16 cellular contexts compared by ENCODE assay signal in genomic region chr10:123379156-123379555, GRCh38.
A peak's percentile ranks its signal among the peaks of the same experiment; 100 is the strongest.
DNase-seq lines count a peak whose midpoint lies in the region; FAIRE-seq and TF ChIP-seq lines count a peak whose summit lies in the region.
"Had no signal": no experiment of that assay in that cellular context is flagged by ENCODE, and none has a peak within 500 bp of the region (broad histone marks: within the 10 kb centered on the region; RNA-seq: fewer than 3 reads in every experiment).

No MANE protein-coding gene starts in this region.

- H4K8ac ChIP-seq in H1 (ENCODE audit: extremely low read depth, insufficient read depth, low read length) = no peak overlapping the region

- TF ChIP-seq RAD21 in H1 (IDR thresholded peaks at IDR 0.05 in 1 of 2, conservative IDR thresholded peaks at IDR 0.05 in 1 of 2; ENCODE audit: low read depth in 2 of 2, low read length in 2 of 2) = no peak

- intact Hi-C loops in sigmoid colon (cut with DNase I) = no loop called here

- TF ChIP-seq EP300 in H1 (IDR thresholded peaks at IDR 0.05; ENCODE audit: borderline replicate concordance in 1 of 2, low read depth in 2 of 2, low read length in 2 of 2) (no peak), sigmoid colon (IDR thresholded peaks at IDR 0.05) (no peak)

- FAIRE-seq in H1 (lab: Jason Lieb, UNC) = peak; percentile 36

- H2BK120ac ChIP-seq in H1 (replicated peaks; ENCODE audit: low read depth, low read length) = no peak overlapping the region

- H3K79me1 ChIP-seq in H1 (ENCODE audit: low read depth, low read length) = no peaks in the 10 kb centered on the region

- H2AFZ ChIP-seq in H1 (ENCODE audit: low read length) = no peak overlapping the region

- H3K9ac ChIP-seq in H1 (replicated peaks in 1 of 4; ENCODE audit: extremely low read depth in 1 of 4, low read depth in 3 of 4, low read length in 3 of 4) = no peak overlapping the region
- H3K9ac ChIP-seq: BLaER1 had no signal

- no peak for TF ChIP-seq POLR2A in H1 (IDR thresholded peaks at IDR 0.05; ENCODE audit: control extremely low read depth in 1 of 2, low read depth in 2 of 2, low read length in 2 of 2)
- TF ChIP-seq POLR2A in sigmoid colon (IDR thresholded peaks at IDR 0.05) = no peak

- H3K18ac ChIP-seq in H1 (ENCODE audit: extremely low read depth, low read length) = no peak overlapping the region

- H2BK15ac ChIP-seq in H1 (ENCODE audit: low read length) = no peak overlapping the region; the same call in 1 of the 2 replicates

- H3K56ac ChIP-seq in H1 (replicated peaks; ENCODE audit: insufficient read length, low read depth, low read length) = no peak overlapping the region

- DNase-seq in NCI-H2171 treated with DMSO at 0.1 percent for 48 hours (lab: John Stamatoyannopoulos, UW) (peak; percentile 27), NCI-H2171 (lab: John Stamatoyannopoulos, UW) (no peak), H1 (ENCODE audit: low read depth in 1 of 2, low spot score in 2 of 2) (no peak), iPS-NIHi7 (ENCODE audit: extremely low spot score) (peak; percentile 49), RWPE1 (ENCODE audit: low spot score) (no peak), sigmoid colon (no peak)
- no peak for DNase-seq in activated CD4-positive, alpha-beta T cell treated with anti-CD3 and anti-CD28 coated beads for 48 hours
- no peak for DNase-seq in activated CD4-positive, alpha-beta T cell treated with anti-CD3 and anti-CD28 coated beads, Interleukin-2, amount 50 U/mL, for 4 hours
- DNase-seq: 8988T; CD4-positive, alpha-beta memory T cell; DMS153; DMS79; GDM1; GOT3; HCEC 1CT had no signal

- no peaks in the 10 kb centered on the region for H3K9me3 ChIP-seq in H1 (ENCODE audit: insufficient read depth in 2 of 2, low read depth in 1 of 2, low read length in 1 of 2)
- H3K9me3 ChIP-seq in sigmoid colon = no peaks in the 10 kb centered on the region

- H2AK5ac ChIP-seq in H1 (ENCODE audit: low read depth, low read length) = no peak overlapping the region

- H3K27me3 ChIP-seq in H1 (replicated peaks in 1 of 4; ENCODE audit: control insufficient read depth in 3 of 4, extremely low read depth in 1 of 4, insufficient read depth in 3 of 4, low read length in 3 of 4) = no peaks in the 10 kb centered on the region
- H3K27me3 ChIP-seq in sigmoid colon = no peaks in the 10 kb centered on the region
- H3K27me3 ChIP-seq: BLaER1 had no signal

- no peak overlapping the region for H3K23ac ChIP-seq in H1 (ENCODE audit: insufficient read length)

- no peak overlapping the region for H3K4ac ChIP-seq in H1 (replicated peaks; ENCODE audit: insufficient read length, low read depth, low read length)

- H3K14ac ChIP-seq in H1 (ENCODE audit: insufficient read length) = no peak overlapping the region

- WGBS in H1 (ENCODE audit: extremely low coverage in 1 of 2, insufficient coverage in 1 of 2, insufficient read length in 1 of 2, insufficient replicate concordance in 2 of 2, low coverage in 1 of 2, low lambda C conversion rate in 2 of 2, missing lambda C conversion rate in 1 of 2), 2 experiments = 68% methylated on average over 5 of the region's 5 CpGs; no CpG with 5 or more reads in 1 of the 2 experiments
- WGBS in sigmoid colon, 2 donors = 56 to 62% methylated on average over 5 of the region's 5 CpGs

- POLR2A ChIA-PET in H1 (lab: Charles Lee; ENCODE audit: partially characterized antibody) = interaction anchor here (0.9 kb wide), 1 partner anchor 264 kb away, joined by 6 read pairs; no protein-coding TSS in a partner anchor
- POLR2A ChIA-PET in RWPE1 (lab: Yijun Ruan, JAX; ENCODE audit: low non-redundant PET) = no interaction called here

- H3K4me3 ChIP-seq in H1 (ENCODE audit: extremely low read depth in 1 of 4, insufficient read depth in 2 of 4, low read depth in 3 of 4, low read length in 4 of 4) (no peak overlapping the region), sigmoid colon (no peak overlapping the region)
- H3K4me3 ChIP-seq: BLaER1 had no signal

- CTCF ChIA-PET in H1 (lab: Charles Lee; ENCODE audit: partially characterized antibody) (interaction anchor here (0.7 to 3.2 kb wide), 10 partner anchors 10 to 357 kb away, joined by 3 to 14 read pairs (median 4); no protein-coding TSS in a partner anchor), RWPE1 (lab: Yijun Ruan, JAX) (interaction anchor here (0.9 to 4.9 kb wide), 2 partner anchors 246 to 334 kb away, joined by 5 to 44 read pairs; no protein-coding TSS in a partner anchor)

- H4K20me1 ChIP-seq in H1 (replicated peaks in 1 of 2; ENCODE audit: control insufficient read depth in 1 of 2, insufficient read depth in 2 of 2, low read length in 2 of 2) = no peaks in the 10 kb centered on the region
- H4K20me1 ChIP-seq: BLaER1 had no signal

- H3K27ac ChIP-seq in H1 (ENCODE audit: low read depth, low read length) (no peak overlapping the region), RWPE1 (no peak overlapping the region), sigmoid colon (no peak overlapping the region)
- H3K27ac ChIP-seq: BLaER1 had no signal

- H3K79me2 ChIP-seq in H1 (ENCODE audit: control insufficient read depth in 1 of 2, insufficient read depth in 2 of 2, low read length in 2 of 2) = no peaks in the 10 kb centered on the region

- TF ChIP-seq CTCF in H1 (IDR thresholded peaks at IDR 0.05; ENCODE audit: control extremely low read depth in 1 of 3, insufficient read depth in 1 of 3, low read depth in 1 of 3, low read length in 3 of 3) (no peak), RWPE1 (conservative IDR thresholded peaks at IDR 0.05; ENCODE audit: low read depth) (no peak), sigmoid colon (IDR thresholded peaks at IDR 0.05) (no peak)

- no peak overlapping the region for H3K4me2 ChIP-seq in H1 (ENCODE audit: insufficient read depth in 1 of 2, low read depth in 2 of 2, low read length in 2 of 2)
- H3K4me2 ChIP-seq: BLaER1 had no signal

- no peak overlapping the region for H2BK5ac ChIP-seq in H1 (ENCODE audit: low read depth, low read length)

- no peaks in the 10 kb centered on the region for H3K36me3 ChIP-seq in H1 (ENCODE audit: control insufficient read depth in 2 of 4, insufficient read depth in 4 of 4, low read length in 3 of 4)
- no peaks in the 10 kb centered on the region for H3K36me3 ChIP-seq in sigmoid colon
- H3K36me3 ChIP-seq: BLaER1 had no signal

- H4K91ac ChIP-seq in H1 (replicated peaks; ENCODE audit: insufficient read length, low read length) = no peak overlapping the region

- H2BK20ac ChIP-seq in H1 (ENCODE audit: low read length) = peak overlapping the region; percentile 44; the same call in 1 of the 2 replicates

- H3K23me2 ChIP-seq in H1 (ENCODE audit: low read depth, low read length) = peaks cover 2% of the 10 kb centered on the region; the same call in 1 of the 2 replicates

- no peak overlapping the region for H2BK12ac ChIP-seq in H1 (ENCODE audit: low read depth, low read length)

- peaks cover 0 to 7% (median 5%) of the 10 kb centered on the region in 4 experiments; a peak in 3 of 7 replicates for H3K4me1 ChIP-seq in H1 (replicated peaks in 1 of 4; ENCODE audit: control insufficient read depth in 3 of 4, insufficient read depth in 4 of 4, low read length in 3 of 4)
- peaks cover 0 to 12% (median 11%) of the 10 kb centered on the region in 4 donors for H3K4me1 ChIP-seq in sigmoid colon

- H4K5ac ChIP-seq in H1 (ENCODE audit: insufficient read length, low read depth, low read length) = no peak overlapping the region

TF ChIP-seq in H1, 55 proteins besides CTCF, POLR2A, EP300 and RAD21:
- no peak for TF ChIP-seq SP1 (IDR thresholded peaks at IDR 0.05; ENCODE audit: low read depth, low read length)
- TF ChIP-seq GTF2F1 (IDR thresholded peaks at IDR 0.05; ENCODE audit: borderline replicate concordance, low read depth, low read length) = no peak
- TF ChIP-seq SIRT6 (IDR thresholded peaks at IDR 0.05; ENCODE audit: low read length) = no peak
- TF ChIP-seq CBX8 (IDR thresholded peaks at IDR 0.05; ENCODE audit: borderline replicate concordance, low read depth, low read length) = no peak
- TF ChIP-seq CREB1 (IDR thresholded peaks at IDR 0.05) = no peak
- no peak for TF ChIP-seq NANOG (IDR thresholded peaks at IDR 0.05; ENCODE audit: insufficient read depth, low read depth, low read length, poor library complexity, severe bottlenecking)
- no peak for TF ChIP-seq ASH2L (IDR thresholded peaks at IDR 0.05; ENCODE audit: low read length)

Comparison
In these comparisons a context has a peak if more than half of its experiments do, and no peak if none do; other contexts are left out.
1. DNase-seq: peak in NCI-H2171 treated with DMSO at 0.1 percent for 48 hours (single experiment) and iPS-NIHi7 (single experiment); none in NCI-H2171 (single experiment), H1 (0 of 2), RWPE1 (single experiment), sigmoid colon (single experiment), activated CD4-positive, alpha-beta T cell treated with anti-CD3 and anti-CD28 coated beads for 48 hours (single experiment) and activated CD4-positive, alpha-beta T cell treated with anti-CD3 and anti-CD28 coated beads, Interleukin-2, amount 50 U/mL, for 4 hours (0 of 2).